In genomic region chr14:54169254-54169924, GRCh38 we compare ENCODE assay signal across 12 cellular contexts.
DNase-seq lines count a peak whose midpoint lies in the region; ATAC-seq and TF ChIP-seq lines count a peak whose summit lies in the region.
"Had no signal": no experiment of that assay in that cellular context is flagged by ENCODE, and none has a peak within 500 bp of the region (broad histone marks: within the 10 kb centered on the region; RNA-seq: fewer than 3 reads in every experiment).

No MANE protein-coding gene starts in this region.

- H3K4me3 ChIP-seq in GM23338: no peak overlapping the region
- H3K4me3 ChIP-seq: transverse colon had no signal

- intact Hi-C loops in activated CD8-positive, alpha-beta T cell treated with anti-CD3 and anti-CD28 coated beads for 36 hours (cut with micrococcal nuclease): no loop called here
- intact Hi-C loops in sciatic nerve (cut with DNase I): loop anchor here (10.0 kb wide), 1 partner anchor 215 kb away; the partner anchor contains the start of gene BMP4

- CTCF ChIA-PET in activated CD8-positive, alpha-beta T cell treated with anti-CD3 and anti-CD28 coated beads for 36 hours (lab: Charles Lee): interaction anchor here (1.6 kb wide), 1 partner anchor 629 kb away, joined by 4 read pairs; no protein-coding TSS in a partner anchor
- CTCF ChIA-PET in activated CD8-positive, alpha-beta T cell treated with anti-CD3 and anti-CD28 coated beads, Interleukin-2, amount 10 ng/mL, durations not matched to agents 7 days and 5 days (lab: Charles Lee): interaction anchor here (1.3 kb wide), 1 partner anchor 179 kb away, joined by 5 read pairs; no protein-coding TSS in a partner anchor

- H3K27ac ChIP-seq in GM23338 (ENCODE audit: low read depth): no peak overlapping the region
- H3K27ac ChIP-seq: transverse colon had no signal

- H3K9me3 Mint-ChIP-seq in activated CD8-positive, alpha-beta T cell treated with anti-CD3 and anti-CD28 coated beads for 36 hours: no peaks in the 10 kb centered on the region
- H3K9me3 Mint-ChIP-seq in activated CD8-positive, alpha-beta T cell treated with anti-CD3 and anti-CD28 coated beads, Interleukin-2, amount 10 ng/mL, durations not matched to agents 7 days and 5 days (ENCODE audit: insufficient read depth): no peaks in the 10 kb centered on the region
- H3K9me3 Mint-ChIP-seq in GM23338: no peaks in the 10 kb centered on the region

- H3K9me2 ChIP-seq in GM23338 (ENCODE audit: insufficient read depth): 0 out of 2 replicates have a peak, but pooled peaks cover under 1% of the 10 kb centered on the region

- peaks cover 12% of the 10 kb centered on the region; the same call in 1 of the 2 replicates for H3K4me1 ChIP-seq in GM23338 (ENCODE audit: insufficient read depth)

- H3K4me3 Mint-ChIP-seq in activated CD8-positive, alpha-beta T cell treated with anti-CD3 and anti-CD28 coated beads for 36 hours: no peak overlapping the region
- H3K4me3 Mint-ChIP-seq in activated CD8-positive, alpha-beta T cell treated with anti-CD3 and anti-CD28 coated beads, Interleukin-2, amount 10 ng/mL, durations not matched to agents 7 days and 5 days: no peak overlapping the region
- no peak overlapping the region for H3K4me3 Mint-ChIP-seq in GM23338

- no peaks in the 10 kb centered on the region for H3K36me3 ChIP-seq in GM23338 (ENCODE audit: insufficient read depth)
- H3K36me3 ChIP-seq: transverse colon had no signal

- ATAC-seq in activated CD8-positive, alpha-beta T cell treated with anti-CD3 and anti-CD28 coated beads for 36 hours: peak; percentile 34
- no peak for ATAC-seq in activated CD8-positive, alpha-beta T cell treated with anti-CD3 and anti-CD28 coated beads, Interleukin-2, amount 10 ng/mL, durations not matched to agents 7 days and 5 days
- ATAC-seq in esophagus mucosa (peak; percentile 45), sciatic nerve (peak; percentile 72), GM23338 (no peak), omental fat pad (ENCODE audit: low FRiP score) (no peak)

- no peaks in the 10 kb centered on the region for H3K79me2 ChIP-seq in GM23338 (replicated peaks; ENCODE audit: insufficient read depth)

- H3F3A ChIP-seq in GM23338 (replicated peaks; ENCODE audit: low read depth): no peaks in the 10 kb centered on the region

- POLR2A ChIA-PET in activated CD8-positive, alpha-beta T cell treated with anti-CD3 and anti-CD28 coated beads for 36 hours (lab: Charles Lee): interaction anchor here (1.0 kb wide), 1 partner anchor 9 kb away, joined by 3 read pairs; no protein-coding TSS in a partner anchor
- POLR2A ChIA-PET in activated CD8-positive, alpha-beta T cell treated with anti-CD3 and anti-CD28 coated beads, Interleukin-2, amount 10 ng/mL, durations not matched to agents 7 days and 5 days (lab: Charles Lee): no interaction called here

- H2AFZ ChIP-seq in GM23338: no peak overlapping the region

- no peaks in the 10 kb centered on the region for H3K4me1 Mint-ChIP-seq in activated CD8-positive, alpha-beta T cell treated with anti-CD3 and anti-CD28 coated beads for 36 hours (ENCODE audit: low read depth)
- peaks cover 9% of the 10 kb centered on the region for H3K4me1 Mint-ChIP-seq in activated CD8-positive, alpha-beta T cell treated with anti-CD3 and anti-CD28 coated beads, Interleukin-2, amount 10 ng/mL, durations not matched to agents 7 days and 5 days (ENCODE audit: low read depth)
- peaks cover 9% of the 10 kb centered on the region; the same call in 2 of the 3 replicates for H3K4me1 Mint-ChIP-seq in GM23338

- H3K36me3 Mint-ChIP-seq in activated CD8-positive, alpha-beta T cell treated with anti-CD3 and anti-CD28 coated beads for 36 hours (ENCODE audit: low read depth): no peaks in the 10 kb centered on the region
- H3K36me3 Mint-ChIP-seq in activated CD8-positive, alpha-beta T cell treated with anti-CD3 and anti-CD28 coated beads, Interleukin-2, amount 10 ng/mL, durations not matched to agents 7 days and 5 days (ENCODE audit: low read depth): no peaks in the 10 kb centered on the region
- H3K36me3 Mint-ChIP-seq in GM23338 (ENCODE audit: low read depth): no peaks in the 10 kb centered on the region

- H3K27ac Mint-ChIP-seq in activated CD8-positive, alpha-beta T cell treated with anti-CD3 and anti-CD28 coated beads for 36 hours: no peak overlapping the region
- no peak overlapping the region for H3K27ac Mint-ChIP-seq in activated CD8-positive, alpha-beta T cell treated with anti-CD3 and anti-CD28 coated beads, Interleukin-2, amount 10 ng/mL, durations not matched to agents 7 days and 5 days
- no peak overlapping the region for H3K27ac Mint-ChIP-seq in GM23338

- H4K20me1 ChIP-seq in GM23338 (replicated peaks; ENCODE audit: insufficient read depth): no peaks in the 10 kb centered on the region

- no peak overlapping the region for H3K4me2 ChIP-seq in GM23338

- TF ChIP-seq CTCF in activated CD8-positive, alpha-beta T cell treated with anti-CD3 and anti-CD28 coated beads for 36 hours (IDR thresholded peaks at IDR 0.05): no peak
- TF ChIP-seq CTCF in GM23338 (conservative IDR thresholded peaks at IDR 0.05; ENCODE audit: low read depth in 2 of 2) (no peak), omental fat pad (IDR thresholded peaks at IDR 0.05) (no peak)

- no peaks in the 10 kb centered on the region for H3K27me3 ChIP-seq in GM23338 (ENCODE audit: insufficient read depth)
- H3K27me3 ChIP-seq: transverse colon had no signal

- peaks cover 12% of the 10 kb centered on the region for H3K27me3 Mint-ChIP-seq in activated CD8-positive, alpha-beta T cell treated with anti-CD3 and anti-CD28 coated beads for 36 hours
- H3K27me3 Mint-ChIP-seq in activated CD8-positive, alpha-beta T cell treated with anti-CD3 and anti-CD28 coated beads, Interleukin-2, amount 10 ng/mL, durations not matched to agents 7 days and 5 days (ENCODE audit: low read depth): peaks cover 25% of the 10 kb centered on the region
- no peaks in the 10 kb centered on the region for H3K27me3 Mint-ChIP-seq in GM23338 (ENCODE audit: insufficient read depth, low read depth, poor library complexity)

- DNase-seq in activated CD8-positive, alpha-beta T cell treated with anti-CD3 and anti-CD28 coated beads for 36 hours: peak; percentile 2
- DNase-seq in activated CD8-positive, alpha-beta T cell treated with anti-CD3 and anti-CD28 coated beads, Interleukin-2, amount 10 ng/mL, durations not matched to agents 7 days and 5 days: no peak
- DNase-seq in NCI-H1694 (lab: John Stamatoyannopoulos, UW) (peak; percentile 85), sciatic nerve (ENCODE audit: low spot score) (no peak), iPS-NIHi11 (ENCODE audit: low spot score) (no peak), GM23338 (ENCODE audit: low spot score) (no peak), omental fat pad (ENCODE audit: low spot score) (no peak)
- DNase-seq: DMS79; effector CD4-positive, alpha-beta T cell; SHP77; transverse colon had no signal

TF ChIP-seq in GM23338, 12 proteins besides CTCF, POLR2A, EP300 and RAD21 (continues in another document):
- no peak for TF ChIP-seq NANOG (IDR thresholded peaks at IDR 0.05; ENCODE audit: borderline replicate concordance)
- TF ChIP-seq CREB1 (CRISPR knock-in tag; IDR thresholded peaks at IDR 0.05; ENCODE audit: low read depth): no peak
- TF ChIP-seq ZNF331 (CRISPR knock-in tag; IDR thresholded peaks at IDR 0.05; ENCODE audit: low read depth): no peak
- no peak for TF ChIP-seq JUNB (IDR thresholded peaks at IDR 0.05; ENCODE audit: unreplicated experiment)

Comparison
In these comparisons a context has a peak if more than half of its experiments do, and no peak if none do; other contexts are left out.
1. ATAC-seq: peak in activated CD8-positive, alpha-beta T cell treated with anti-CD3 and anti-CD28 coated beads for 36 hours (single experiment), esophagus mucosa (single experiment) and sciatic nerve (single experiment); none in activated CD8-positive, alpha-beta T cell treated with anti-CD3 and anti-CD28 coated beads, Interleukin-2, amount 10 ng/mL, durations not matched to agents 7 days and 5 days (single experiment), GM23338 (single experiment) and omental fat pad (single experiment).
2. DNase-seq: peak in activated CD8-positive, alpha-beta T cell treated with anti-CD3 and anti-CD28 coated beads for 36 hours (single experiment) and NCI-H1694 (single experiment); none in activated CD8-positive, alpha-beta T cell treated with anti-CD3 and anti-CD28 coated beads, Interleukin-2, amount 10 ng/mL, durations not matched to agents 7 days and 5 days (single experiment), sciatic nerve (single experiment), iPS-NIHi11 (single experiment), GM23338 (single experiment) and omental fat pad (single experiment).